14 cellular contexts compared by ENCODE assay signal in the genomic region with DNA sequence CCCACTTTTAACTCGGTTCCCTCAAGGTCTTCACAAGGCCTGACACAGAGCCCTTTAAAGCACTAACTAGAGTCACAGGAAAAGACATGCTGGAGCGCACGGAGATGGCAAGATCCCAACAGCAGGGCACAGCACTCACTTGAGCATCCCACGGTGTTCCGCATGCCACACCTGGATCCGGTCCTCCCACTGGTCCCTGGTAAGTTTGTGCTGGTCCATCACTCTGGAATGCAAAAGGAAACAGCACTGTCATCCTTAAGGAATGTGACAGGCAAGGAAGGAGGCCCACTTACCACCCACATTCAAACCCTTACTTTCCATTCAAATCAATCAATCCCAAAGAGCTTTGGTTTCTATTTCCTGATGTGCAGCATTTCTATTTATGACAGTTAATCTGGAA. TPM values are rescaled to one million over a fixed set of nuclear protein-coding genes. Genes with fewer than 3 reads are reported as not detected.
DNase-seq lines count a peak whose midpoint lies in the region; ATAC-seq, FAIRE-seq and TF ChIP-seq lines count a peak whose summit lies in the region.
"Had no signal": no experiment of that assay in that cellular context is flagged by ENCODE, and none has a peak within 500 bp of the region (broad histone marks: within the 10 kb centered on the region; RNA-seq: fewer than 3 reads in every experiment).

No MANE protein-coding gene starts in this region.

- H3K4me1 ChIP-seq in astrocyte (ENCODE audit: insufficient read depth, low read length) (peaks cover 11% of the 10 kb centered on the region), sigmoid colon (no peaks in the 10 kb centered on the region)

- H3K27ac Mint-ChIP-seq in astrocyte (ENCODE audit: unreplicated experiment), result peak overlapping the region; percentile 55
- H3K27ac Mint-ChIP-seq in stimulated activated memory B cell treated with anti-CD40 and anti-IgM and Interleukin-4, amounts not matched to agents 10 μg/mL and 1 μg/mL and 100 μg/mL, for 72 hours, result no peak overlapping the region

- no peaks in the 10 kb centered on the region for H3K9me3 Mint-ChIP-seq in astrocyte (ENCODE audit: unreplicated experiment)
- H3K9me3 Mint-ChIP-seq in stimulated activated memory B cell treated with anti-CD40 and anti-IgM and Interleukin-4, amounts not matched to agents 10 μg/mL and 1 μg/mL and 100 μg/mL, for 72 hours, result no peaks in the 10 kb centered on the region
- H3K9me3 Mint-ChIP-seq: T-helper 2 cell treated with Interferon-gamma antibody and Interleukin-4, amounts not matched to agents 5 μg/mL and 100 μg/mL, for 36 hours had no signal

- H3K4me3 Mint-ChIP-seq in astrocyte (ENCODE audit: unreplicated experiment), result peak overlapping the region; percentile 55
- H3K4me3 Mint-ChIP-seq in stimulated activated memory B cell treated with anti-CD40 and anti-IgM and Interleukin-4, amounts not matched to agents 10 μg/mL and 1 μg/mL and 100 μg/mL, for 72 hours, result no peak overlapping the region
- H3K4me3 Mint-ChIP-seq: T-helper 2 cell treated with Interferon-gamma antibody and Interleukin-4, amounts not matched to agents 5 μg/mL and 100 μg/mL, for 36 hours had no signal

- H3K4me1 Mint-ChIP-seq in astrocyte (ENCODE audit: low read depth, unreplicated experiment), result peaks cover 29% of the 10 kb centered on the region
- peaks cover 29% of the 10 kb centered on the region for H3K4me1 Mint-ChIP-seq in stimulated activated memory B cell treated with anti-CD40 and anti-IgM and Interleukin-4, amounts not matched to agents 10 μg/mL and 1 μg/mL and 100 μg/mL, for 72 hours

- peak overlapping the region; percentile 21 for H3K4me2 ChIP-seq in astrocyte (ENCODE audit: low read length)

- H3K27me3 ChIP-seq in astrocyte (ENCODE audit: insufficient read depth, low read length), result no peaks in the 10 kb centered on the region
- H3K27me3 ChIP-seq in sigmoid colon, result no peaks in the 10 kb centered on the region

- TF ChIP-seq POLR2A in sigmoid colon (IDR thresholded peaks at IDR 0.05), result no peak

- H4K20me1 ChIP-seq in astrocyte (ENCODE audit: insufficient read depth, low read length), result peaks cover 17% of the 10 kb centered on the region

- TF ChIP-seq CTCF in astrocyte (IDR thresholded peaks at IDR 0.05; ENCODE audit: insufficient read depth, low read depth, low read length) (no peak), sigmoid colon (IDR thresholded peaks at IDR 0.05) (no peak)

- DNase-seq in AG20443 (ENCODE audit: low spot score) (peak; percentile 32), HPDE6-E6E7 (ENCODE audit: extremely low spot score) (peak; percentile 59), astrocyte (ENCODE audit: low read depth) (peak; percentile 81), left lobe of liver (ENCODE audit: low spot score) (peak; percentile 34), GM19240 (ENCODE audit: insufficient read length, low spot score) (no peak), sigmoid colon (no peak)
- DNase-seq: activated effector memory CD4-positive, alpha-beta T cell treated with anti-CD3 and anti-CD28 coated beads, Interleukin-2, amount 50 U/mL, for 16 hours; effector CD4-positive, alpha-beta T cell; NCI-H69; occipital lobe; stimulated activated CD4-positive, alpha-beta T cell treated with anti-CD3 and anti-CD28 coated beads, Interleukin-4, amount 100 ng/mL, for 4 hours had no signal

- H3K79me2 ChIP-seq in astrocyte (ENCODE audit: insufficient read depth, low read length), result peaks cover 38% of the 10 kb centered on the region

- FAIRE-seq in astrocyte (lab: Jason Lieb, UNC), result peak; percentile 67

- H3K36me3 ChIP-seq in astrocyte (ENCODE audit: insufficient read depth, low read length) (peaks cover 71% of the 10 kb centered on the region), sigmoid colon (peaks cover 29 to 96% (median 53%) of the 10 kb centered on the region in 4 donors)

- peaks cover 39% of the 10 kb centered on the region for H3K36me3 Mint-ChIP-seq in astrocyte (ENCODE audit: low read depth, unreplicated experiment)
- H3K36me3 Mint-ChIP-seq in stimulated activated memory B cell treated with anti-CD40 and anti-IgM and Interleukin-4, amounts not matched to agents 10 μg/mL and 1 μg/mL and 100 μg/mL, for 72 hours, result peaks cover 86% of the 10 kb centered on the region

- H3K27me3 Mint-ChIP-seq in astrocyte (ENCODE audit: low read depth, unreplicated experiment), result no peaks in the 10 kb centered on the region
- H3K27me3 Mint-ChIP-seq in stimulated activated memory B cell treated with anti-CD40 and anti-IgM and Interleukin-4, amounts not matched to agents 10 μg/mL and 1 μg/mL and 100 μg/mL, for 72 hours, result no peaks in the 10 kb centered on the region

- ATAC-seq in left lobe of liver (no peak), HG03469 (IDR thresholded peaks at IDR 0.05; ENCODE audit: unreplicated experiment) (no peak)
- no peak for ATAC-seq in stimulated activated memory B cell treated with anti-CD40 and anti-IgM and Interleukin-4, amounts not matched to agents 10 μg/mL and 1 μg/mL and 100 μg/mL, for 72 hours

- intact Hi-C loops in sigmoid colon (cut with DNase I), result no loop called here

- no peaks in the 10 kb centered on the region for H3K9me3 ChIP-seq in astrocyte (ENCODE audit: insufficient read depth, low read depth, low read length)
- no peaks in the 10 kb centered on the region for H3K9me3 ChIP-seq in sigmoid colon

- TF ChIP-seq EP300 in sigmoid colon (IDR thresholded peaks at IDR 0.05), result no peak

- no peak overlapping the region for H3K27ac ChIP-seq in astrocyte (ENCODE audit: low read depth, low read length)
- no peak overlapping the region for H3K27ac ChIP-seq in sigmoid colon

- 85 to 86% methylated on average over 6 of the region's 6 CpGs for WGBS in sigmoid colon, 2 donors

- no peak overlapping the region for H2AFZ ChIP-seq in astrocyte (ENCODE audit: low read depth, low read length)

- no peak overlapping the region for H3K9ac ChIP-seq in astrocyte (ENCODE audit: low read length)

- H3K4me3 ChIP-seq in astrocyte (ENCODE audit: insufficient read depth, low read depth, low read length), result no peak overlapping the region
- no peak overlapping the region for H3K4me3 ChIP-seq in sigmoid colon

RNA-seq across cellular contexts. Expression of gene EZR, which starts 34.7 kb away (rescaled TPM):
- total RNA-seq in astrocyte (171 and 254 TPM in 2 replicates), left lobe of liver (57.0 TPM), sigmoid colon (10 to 100 TPM; 33.5 to 46.0 (median 38.3) TPM)
- 100 to 1,000 TPM; 214 to 333 (median 262) TPM for polyA plus RNA-seq in sigmoid colon

Comparison
In these comparisons a context has a peak if more than half of its experiments do, and no peak if none do; other contexts are left out.
1. DNase-seq: peak in AG20443 (single experiment), HPDE6-E6E7 (single experiment), astrocyte (single experiment) and left lobe of liver (single experiment); none in GM19240 (single experiment) and sigmoid colon (single experiment).